9 cellular contexts compared by ENCODE assay signal in the genomic region with DNA sequence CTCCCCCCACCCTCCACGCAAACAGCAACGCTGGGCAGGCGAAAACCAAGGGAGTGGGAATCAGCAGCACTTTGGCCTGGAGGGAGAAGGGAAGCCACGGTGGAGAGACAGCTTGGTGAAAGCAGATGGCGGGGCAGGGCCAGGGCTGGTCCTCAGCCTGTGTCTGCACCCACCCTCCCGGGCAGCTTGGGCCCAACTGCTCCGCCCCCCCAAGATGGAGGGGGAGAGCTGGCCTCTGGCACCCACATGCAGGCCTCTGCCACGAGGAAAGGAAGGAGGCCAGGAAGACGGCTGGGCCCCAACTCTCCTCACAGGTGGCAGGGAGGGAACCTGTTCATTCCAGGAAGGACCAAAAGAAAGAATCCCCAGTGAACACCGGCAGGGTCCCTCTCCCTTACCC. TPM values are rescaled to one million over a fixed set of nuclear protein-coding genes. Genes with fewer than 3 reads are reported as not detected.
DNase-seq lines count a peak whose midpoint lies in the region; ATAC-seq and TF ChIP-seq lines count a peak whose summit lies in the region.
"Had no signal": no experiment of that assay in that cellular context is flagged by ENCODE, and none has a peak within 500 bp of the region (broad histone marks: within the 10 kb centered on the region; RNA-seq: fewer than 3 reads in every experiment).

No MANE protein-coding gene starts in this region.

- intact Hi-C loops in colonic mucosa (cut with DNase I), result no loop called here
- intact Hi-C loops in uterus (cut with DNase I; ENCODE audit: low total_unique reads), result loop anchor here (10.0 kb wide), 1 partner anchor 95 kb away; no protein-coding TSS in a partner anchor

- TF ChIP-seq CTCF in colonic mucosa (IDR thresholded peaks at IDR 0.05), result no peak
- no peak for TF ChIP-seq CTCF in uterus (IDR thresholded peaks at IDR 0.05)

- no peak for ATAC-seq in activated naive CD4-positive, alpha-beta T cell treated with anti-CD3 and anti-CD28 coated beads, Interleukin-2, amount 50 U/mL, for 72 hours
- no peak for ATAC-seq in natural killer cell treated with Interleukin-12 subunit alpha and Interleukin-12 subunit beta and Interleukin-15 and Interleukin-18, amount 100 ng/mL, for 72 hours
- ATAC-seq in HG03159 (IDR thresholded peaks at IDR 0.05; ENCODE audit: unreplicated experiment) (no peak), GM21737 (IDR thresholded peaks at IDR 0.05; ENCODE audit: unreplicated experiment) (no peak), GM21360 (IDR thresholded peaks at IDR 0.05; ENCODE audit: unreplicated experiment) (no peak)

- H3K4me3 ChIP-seq in colonic mucosa (no peak overlapping the region), uterus (no peak overlapping the region)

- no peak for DNase-seq in activated naive CD4-positive, alpha-beta T cell treated with anti-CD3 and anti-CD28 coated beads, Interleukin-2, amount 50 U/mL, for 72 hours (ENCODE audit: low spot score in 2 of 2)
- DNase-seq in activated naive CD4-positive, alpha-beta T cell treated with Interleukin-2 at 50 U/mL for 16 hours, result no peak
- DNase-seq in colonic mucosa (no peak), uterus (no peak)
- DNase-seq in natural killer cell treated with Interleukin-12 subunit alpha and Interleukin-12 subunit beta and Interleukin-15 and Interleukin-18, amount 100 ng/mL, for 72 hours (ENCODE audit: low spot score), result no peak
- DNase-seq: NCI-H2029 treated with DMSO at 0.1 percent for 48 hours had no signal

- no peaks in the 10 kb centered on the region for H3K9me3 ChIP-seq in colonic mucosa
- no peaks in the 10 kb centered on the region for H3K9me3 ChIP-seq in uterus

- H3K4me1 Mint-ChIP-seq in natural killer cell treated with Interleukin-12 subunit alpha and Interleukin-12 subunit beta and Interleukin-15 and Interleukin-18, amount 100 ng/mL, for 72 hours (ENCODE audit: low read depth in 2 of 2), result peaks cover 13 to 23% of the 10 kb centered on the region in 2 donors

- peaks cover 5 to 6% of the 10 kb centered on the region in 2 donors for H3K36me3 Mint-ChIP-seq in activated naive CD4-positive, alpha-beta T cell treated with anti-CD3 and anti-CD28 coated beads, Interleukin-2, amount 50 U/mL, for 72 hours
- H3K36me3 Mint-ChIP-seq in natural killer cell treated with Interleukin-12 subunit alpha and Interleukin-12 subunit beta and Interleukin-15 and Interleukin-18, amount 100 ng/mL, for 72 hours, result no peaks in the 10 kb centered on the region

- no peaks in the 10 kb centered on the region for H3K27me3 Mint-ChIP-seq in natural killer cell treated with Interleukin-12 subunit alpha and Interleukin-12 subunit beta and Interleukin-15 and Interleukin-18, amount 100 ng/mL, for 72 hours

- H3K4me3 Mint-ChIP-seq in natural killer cell treated with Interleukin-12 subunit alpha and Interleukin-12 subunit beta and Interleukin-15 and Interleukin-18, amount 100 ng/mL, for 72 hours, result no peak overlapping the region

- H3K36me3 ChIP-seq in colonic mucosa (no peaks in the 10 kb centered on the region), uterus (no peaks in the 10 kb centered on the region)

- TF ChIP-seq POLR2A in uterus (IDR thresholded peaks at IDR 0.05), result no peak

- H3K27me3 ChIP-seq in colonic mucosa (no peaks in the 10 kb centered on the region), uterus (no peaks in the 10 kb centered on the region)

- no peaks in the 10 kb centered on the region for H3K9me3 Mint-ChIP-seq in activated naive CD4-positive, alpha-beta T cell treated with anti-CD3 and anti-CD28 coated beads, Interleukin-2, amount 50 U/mL, for 72 hours
- no peaks in the 10 kb centered on the region for H3K9me3 Mint-ChIP-seq in natural killer cell treated with Interleukin-12 subunit alpha and Interleukin-12 subunit beta and Interleukin-15 and Interleukin-18, amount 100 ng/mL, for 72 hours

- H3K27ac ChIP-seq in colonic mucosa, result peak overlapping the region; percentile 73
- peak overlapping the region; percentile 89 to 99 for H3K27ac ChIP-seq in uterus

- H3K27ac Mint-ChIP-seq in activated naive CD4-positive, alpha-beta T cell treated with anti-CD3 and anti-CD28 coated beads, Interleukin-2, amount 50 U/mL, for 72 hours, result peak overlapping the region; percentile 41 to 84
- H3K27ac Mint-ChIP-seq in natural killer cell treated with Interleukin-12 subunit alpha and Interleukin-12 subunit beta and Interleukin-15 and Interleukin-18, amount 100 ng/mL, for 72 hours, result peak overlapping the region; percentile 28 to 57

- peaks cover 16% of the 10 kb centered on the region for H3K4me1 ChIP-seq in colonic mucosa
- peaks cover 0 to 21% of the 10 kb centered on the region in 2 donors for H3K4me1 ChIP-seq in uterus

- peak overlapping the region; percentile 24 to 26 for H3K9ac ChIP-seq in colonic mucosa (ENCODE audit: low read depth in 2 of 2, low read length in 2 of 2)

RNA-seq across cellular contexts. Expression of gene MAFF, which starts 17.9 kb away (rescaled TPM):
- total RNA-seq in activated naive CD4-positive, alpha-beta T cell treated with anti-CD3 and anti-CD28 coated beads, Interleukin-2, amount 50 U/mL, for 72 hours, result 10 to 100 TPM; 12.4 to 21.2 TPM
- 10 to 100 TPM in 1 of 2 donors, 1 to 10 TPM in 1; 5.2 to 41.7 TPM for total RNA-seq in colonic mucosa
- total RNA-seq in natural killer cell treated with Interleukin-12 subunit alpha and Interleukin-12 subunit beta and Interleukin-15 and Interleukin-18, amount 100 ng/mL, for 72 hours, result 10 to 100 TPM; 19.7 to 43.0 TPM
- total RNA-seq in uterus, result 100 to 1,000 TPM in 1 of 4 donors, 10 to 100 TPM in 3; 10.1 to 180 (median 44.0) TPM

RNA-seq across cellular contexts. Expression of gene PLA2G6, which starts 38.0 kb away (rescaled TPM):
- total RNA-seq in activated naive CD4-positive, alpha-beta T cell treated with anti-CD3 and anti-CD28 coated beads, Interleukin-2, amount 50 U/mL, for 72 hours, result 10 to 100 TPM; 74.3 to 75.7 TPM
- total RNA-seq in colonic mucosa (10 to 100 TPM; 24.1 to 38.5 TPM), uterus (10 to 100 TPM in 3 of 4 donors, 1 to 10 TPM in 1; 8.7 to 50.9 (median 34.5) TPM)
- total RNA-seq in natural killer cell treated with Interleukin-12 subunit alpha and Interleukin-12 subunit beta and Interleukin-15 and Interleukin-18, amount 100 ng/mL, for 72 hours, result 10 to 100 TPM; 24.5 to 40.1 TPM

RNA-seq across cellular contexts. Expression of gene TMEM184B, which starts 53.2 kb away (rescaled TPM):
- total RNA-seq in activated naive CD4-positive, alpha-beta T cell treated with anti-CD3 and anti-CD28 coated beads, Interleukin-2, amount 50 U/mL, for 72 hours, result 10 to 100 TPM; 21.4 to 22.0 TPM
- 10 to 100 TPM; 58.8 to 61.6 TPM for total RNA-seq in colonic mucosa
- 10 to 100 TPM; 59.4 to 59.8 TPM for total RNA-seq in natural killer cell treated with Interleukin-12 subunit alpha and Interleukin-12 subunit beta and Interleukin-15 and Interleukin-18, amount 100 ng/mL, for 72 hours
- 10 to 100 TPM; 31.7 to 70.4 (median 50.7) TPM for total RNA-seq in uterus
